ENCODE assay signal across 28 cellular contexts in genomic region chr1:220353229-220354012, GRCh38.
DNase-seq lines count a peak whose midpoint lies in the region; ATAC-seq, FAIRE-seq and TF ChIP-seq lines count a peak whose summit lies in the region.
"Had no signal": no experiment of that assay in that cellular context is flagged by ENCODE, and none has a peak within 500 bp of the region (broad histone marks: within the 10 kb centered on the region; RNA-seq: fewer than 3 reads in every experiment).

No MANE protein-coding gene starts in this region.

- ATAC-seq in SK-N-SH treated with all-trans-retinoic acid at 6 μM for 48 hours (0 out of 3 replicates have a peak, but pooled peaks have one; percentile 39), heart right ventricle (no peak), GM18498 (IDR thresholded peaks at IDR 0.05; ENCODE audit: unreplicated experiment) (no peak)
- ATAC-seq: mucosa of descending colon, right cardiac atrium had no signal

- peaks cover 0 to 8% of the 10 kb centered on the region in 2 experiments; a peak in 2 of 4 replicates for H3K4me1 ChIP-seq in SK-N-SH (ENCODE audit: control insufficient read depth in 1 of 2, insufficient read depth in 2 of 2, low read depth in 1 of 2, low read length in 1 of 2)
- H3K4me1 ChIP-seq in trophoblast cell (ENCODE audit: control insufficient read depth in 1 of 2, insufficient read depth in 2 of 2, low read length in 2 of 2): no peaks in the 10 kb centered on the region
- H3K4me1 ChIP-seq in heart right ventricle: peaks cover 0 to 17% (median 6%) of the 10 kb centered on the region in 9 donors
- H3K4me1 ChIP-seq: esophagus squamous epithelium, suprapubic skin had no signal

- no peaks in the 10 kb centered on the region for H3K79me1 ChIP-seq in trophoblast cell (ENCODE audit: low read length)

- no peaks in the 10 kb centered on the region for H3K9me2 ChIP-seq in SK-N-SH

- DNase-seq in SK-N-SH: no peak
- no peak for DNase-seq in HTR-8/SVneo (ENCODE audit: insufficient read length, low spot score)
- peak; percentile 61 for DNase-seq in WERI-Rb-1
- DNase-seq in trophoblast cell: no peak
- DNase-seq in GM19239 (ENCODE audit: insufficient read length, low spot score): no peak
- DNase-seq in heart right ventricle: no peak
- DNase-seq: ACHN; activated CD4-positive, alpha-beta T cell treated with anti-CD3 and anti-CD28 coated beads, Interleukin-2, amount 50 U/mL, for 48 hours; activated naive CD4-positive, alpha-beta T cell treated with anti-CD3 and anti-CD28 coated beads, Interleukin-2, amount 10 ng/mL, durations not matched to agents 7 days and 5 days; activated T-cell treated with anti-CD3 and anti-CD28 coated beads, Interleukin-2, amount 50 U/mL, for 1 hour; cerebellar nuclear complex; DMS153; effector CD8-positive, alpha-beta T cell; esophagus squamous epithelium; left ventricle myocardium inferior; MG63; mucosa of descending colon; NCI-H1694; NCI-H345; nucleus accumbens; OCI-M1; right cardiac atrium; Right ventricle myocardium superior; T-helper 1 cell had no signal

- H3K9me3 ChIP-seq in SK-N-SH: no peaks in the 10 kb centered on the region
- no peaks in the 10 kb centered on the region for H3K9me3 ChIP-seq in WERI-Rb-1 (ENCODE audit: severe bottlenecking)
- H3K9me3 ChIP-seq in trophoblast cell (ENCODE audit: insufficient read depth, low read depth, low read length): no peaks in the 10 kb centered on the region
- no peaks in the 10 kb centered on the region for H3K9me3 ChIP-seq in heart right ventricle
- H3K9me3 ChIP-seq: esophagus squamous epithelium, left ventricle myocardium inferior, MG63, mucosa of descending colon, suprapubic skin had no signal

- H2AK5ac ChIP-seq in trophoblast cell (ENCODE audit: low read length): no peak overlapping the region

- POLR2A ChIA-PET in SK-N-SH (lab: Yijun Ruan, JAX): no interaction called here

- H2BK12ac ChIP-seq in trophoblast cell (ENCODE audit: low read length): no peak overlapping the region

- no peak overlapping the region for H3K14ac ChIP-seq in trophoblast cell (ENCODE audit: low read length)

- H3K18ac ChIP-seq in trophoblast cell (ENCODE audit: low read length): no peak overlapping the region

- H3K79me2 ChIP-seq in SK-N-SH (ENCODE audit: insufficient read depth) (no peaks in the 10 kb centered on the region), trophoblast cell (ENCODE audit: control insufficient read depth, insufficient read depth, low read length, poor library complexity) (no peaks in the 10 kb centered on the region)

- WGBS in SK-N-SH (ENCODE audit: low lambda C conversion rate): 84% methylated on average over 14 of the region's 24 CpGs
- no CpG with 5 or more reads among the region's 24 CpGs for WGBS in trophoblast cell (ENCODE audit: extremely low coverage, insufficient coverage, insufficient read length)
- 88 to 93% methylated on average over 24 of the region's 24 CpGs for WGBS in heart right ventricle, 2 donors

- H3F3A ChIP-seq in SK-N-SH (replicated peaks; ENCODE audit: insufficient read depth): no peaks in the 10 kb centered on the region

- no peak overlapping the region for H4K12ac ChIP-seq in trophoblast cell (ENCODE audit: low read depth, low read length)

- H2BK5ac ChIP-seq in trophoblast cell (ENCODE audit: low read depth, low read length, poor library complexity): no peak overlapping the region

- intact Hi-C loops in heart right ventricle (cut with DNase I): no loop called here

- no peak overlapping the region for H2AFZ ChIP-seq in SK-N-SH (ENCODE audit: low read depth)
- no peak overlapping the region for H2AFZ ChIP-seq in trophoblast cell (ENCODE audit: insufficient read depth, low read length, poor library complexity)

- peak overlapping the region; percentile 80 for H2BK120ac ChIP-seq in trophoblast cell (ENCODE audit: insufficient read depth, low read length, poor library complexity)

- no peak for TF ChIP-seq CTCF in SK-N-SH (IDR thresholded peaks at IDR 0.05)
- peak; percentile 51 for TF ChIP-seq CTCF in WERI-Rb-1 (IDR thresholded peaks at IDR 0.05; ENCODE audit: low read depth, low read length)
- no peak for TF ChIP-seq CTCF in heart right ventricle (IDR thresholded peaks at IDR 0.05)

- no peak overlapping the region for H4K91ac ChIP-seq in trophoblast cell (ENCODE audit: low read depth, low read length)

- H3K27ac ChIP-seq in SK-N-SH (ENCODE audit: low read depth in 2 of 2, low read length in 1 of 2): no peak overlapping the region
- H3K27ac ChIP-seq in WERI-Rb-1: no peak overlapping the region
- no peak overlapping the region for H3K27ac ChIP-seq in trophoblast cell (ENCODE audit: low read depth, low read length)
- H3K27ac ChIP-seq in heart right ventricle: no peak overlapping the region
- H3K27ac ChIP-seq: esophagus squamous epithelium, left ventricle myocardium inferior, suprapubic skin had no signal

- H3K4me2 ChIP-seq in SK-N-SH: no peak overlapping the region
- no peak overlapping the region for H3K4me2 ChIP-seq in trophoblast cell (ENCODE audit: low read length)

- no peak for TF ChIP-seq EP300 in SK-N-SH (IDR thresholded peaks at IDR 0.05; ENCODE audit: borderline replicate concordance in 1 of 2, low read depth in 1 of 2, low read length in 1 of 2)

- H3K27me3 ChIP-seq in SK-N-SH (ENCODE audit: insufficient read depth) (no peaks in the 10 kb centered on the region), WERI-Rb-1 (ENCODE audit: insufficient read depth, low read depth, severe bottlenecking) (no peaks in the 10 kb centered on the region), trophoblast cell (ENCODE audit: insufficient read depth, low read length) (no peaks in the 10 kb centered on the region), heart right ventricle (no peaks in the 10 kb centered on the region)
- H3K27me3 ChIP-seq: esophagus squamous epithelium, suprapubic skin had no signal

- no peak overlapping the region for H4K8ac ChIP-seq in trophoblast cell (ENCODE audit: low read depth, low read length)

- CTCF ChIA-PET in SK-N-SH (lab: Yijun Ruan, JAX): no interaction called here

- H3K23ac ChIP-seq in trophoblast cell (ENCODE audit: low read length): no peak overlapping the region

- H3K4ac ChIP-seq in trophoblast cell (ENCODE audit: low read depth, low read length): no peak overlapping the region

- H3K9ac ChIP-seq in SK-N-SH (no peak overlapping the region), trophoblast cell (ENCODE audit: low read length) (no peak overlapping the region)

- no peak for TF ChIP-seq RAD21 in SK-N-SH (IDR thresholded peaks at IDR 0.05; ENCODE audit: low read length)

- no peak overlapping the region for H3K4me3 ChIP-seq in SK-N-SH (ENCODE audit: low read depth in 2 of 2, low read length in 1 of 2)
- no peak overlapping the region for H3K4me3 ChIP-seq in WERI-Rb-1 (ENCODE audit: low read depth, low read length)
- H3K4me3 ChIP-seq in trophoblast cell (ENCODE audit: low read depth, low read length): no peak overlapping the region
- H3K4me3 ChIP-seq in heart right ventricle: no peak overlapping the region
- H3K4me3 ChIP-seq: esophagus squamous epithelium, left ventricle myocardium inferior, MG63, mucosa of descending colon, suprapubic skin had no signal

- H3K36me3 ChIP-seq in SK-N-SH (replicated peaks in 1 of 2; ENCODE audit: control insufficient read depth in 1 of 2, insufficient read depth in 2 of 2, low read length in 1 of 2) (no peaks in the 10 kb centered on the region), WERI-Rb-1 (no peaks in the 10 kb centered on the region), trophoblast cell (ENCODE audit: control insufficient read depth in 1 of 2, insufficient read depth in 2 of 2, low read length in 2 of 2) (no peaks in the 10 kb centered on the region), heart right ventricle (no peaks in the 10 kb centered on the region)
- H3K36me3 ChIP-seq: esophagus squamous epithelium, left ventricle myocardium inferior, MG63, suprapubic skin had no signal

- FAIRE-seq in HTR-8/SVneo (lab: Jason Lieb, UNC) (peak; percentile 69), GM19239 (lab: Jason Lieb, UNC) (no peak)
- FAIRE-seq: astrocyte had no signal

- H4K20me1 ChIP-seq in SK-N-SH (ENCODE audit: insufficient read depth): no peaks in the 10 kb centered on the region

TF ChIP-seq in SK-N-SH treated with all-trans-retinoic acid at 6 μM for 48 hours, 23 proteins besides CTCF, POLR2A, EP300 and RAD21:
- no peak for TF ChIP-seq BACH2 (CRISPR knock-in tag; IDR thresholded peaks at IDR 0.05; ENCODE audit: borderline replicate concordance)

TF ChIP-seq in SK-N-SH, 30 proteins besides CTCF, POLR2A, EP300 and RAD21:
- TF ChIP-seq FOSL2 (IDR thresholded peaks at IDR 0.05; ENCODE audit: borderline replicate concordance, low read depth): no peak
